In the genomic region with DNA sequence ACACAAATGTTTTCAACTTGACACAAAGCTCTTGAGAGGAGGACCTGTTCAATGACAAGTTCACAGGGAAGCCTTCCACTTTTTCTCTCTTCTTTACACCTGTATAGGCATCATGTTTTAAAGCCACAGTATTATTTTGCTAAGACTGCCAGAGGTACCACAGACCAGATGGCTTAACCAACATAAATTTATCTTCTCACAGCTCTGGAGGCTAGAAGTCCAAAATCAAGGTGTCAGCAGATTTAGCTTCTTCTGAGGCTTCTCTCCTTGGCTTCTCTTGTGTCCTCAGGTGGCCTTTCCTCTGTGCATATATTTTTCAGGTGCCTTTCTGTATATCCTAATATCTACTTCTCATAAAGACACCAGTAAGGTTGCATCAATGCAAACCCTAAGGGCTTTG, we compare ENCODE assay signal across 28 cellular contexts.
"Had no signal": no experiment of that assay in that cellular context is flagged by ENCODE, and none has a peak within 500 bp of the region (broad histone marks: within the 10 kb centered on the region; RNA-seq: fewer than 3 reads in every experiment).

No MANE protein-coding gene starts in this region.

- FAIRE-seq: pancreas had no signal

- ATAC-seq: naive thymus-derived CD8-positive, alpha-beta T cell; natural killer cell treated with Interleukin-12 subunit alpha and Interleukin-12 subunit beta and Interleukin-15 and Interleukin-18, amount 100 ng/mL, for 72 hours; pancreas; psoas muscle; right cardiac atrium; sciatic nerve; stimulated activated memory B cell treated with anti-CD40 and anti-IgM and Interleukin-4, amounts not matched to agents 10 μg/mL and 1 μg/mL and 100 μg/mL, for 72 hours; stimulated activated naive CD8-positive, alpha-beta T cell treated with anti-CD3 and anti-CD28 coated beads, Interleukin-15, amount 100 ng/mL, for 72 hours; stimulated activated naive CD8-positive, alpha-beta T cell treated with anti-CD3 and anti-CD28 coated beads, Interleukin-15, Interleukin-2, amounts not matched to agents 100 U/mL and 50 U/mL, for 24 hours; upper lobe of right lung had no signal

- DNase-seq: naive thymus-derived CD8-positive, alpha-beta T cell; nephron progenitor cell; nucleus accumbens; pancreas; psoas muscle; right cardiac atrium; spleen; stimulated activated CD4-positive, alpha-beta T cell treated with anti-CD3 and anti-CD28 coated beads, Interleukin-12 subunit alpha, Interleukin-12 subunit beta, amount 100 ng/mL, for 4 hours; stimulated activated CD4-positive, alpha-beta T cell treated with anti-CD3 and anti-CD28 coated beads, Interleukin-1b, Interleukin-23, amount 100 ng/mL, for 48 hours; stimulated activated CD4-positive, alpha-beta T cell treated with anti-CD3 and anti-CD28 coated beads, Interleukin-4, amount 100 ng/mL, for 1 hour; stimulated activated CD4-positive, alpha-beta T cell treated with anti-CD3 and anti-CD28 coated beads, Interleukin-4, amount 100 ng/mL, for 4 hours; stimulated activated CD8-positive, alpha-beta memory T cell treated with anti-CD3 and anti-CD28 coated beads, Interleukin-4, amount 100 ng/mL, for 48 hours; stimulated activated naive CD4-positive, alpha-beta T cell; stimulated activated naive CD8-positive, alpha-beta T cell treated with anti-CD3 and anti-CD28 coated beads, Interleukin-15, amount 100 ng/mL, for 72 hours; stimulated activated naive CD8-positive, alpha-beta T cell treated with anti-CD3 and anti-CD28 coated beads, Interleukin-15, Interleukin-2, amounts not matched to agents 100 U/mL and 50 U/mL, for 24 hours; substantia nigra; testis; tibial artery; transverse colon; upper lobe of right lung; uterus had no signal

- H3K4me2 ChIP-seq: smooth muscle cell had no signal

- H3K27ac ChIP-seq: neutrophil, pancreas, psoas muscle, skin epidermis, spleen, suprapubic skin, testis, tibial artery, transverse colon, upper lobe of right lung, uterus had no signal

- H3K9me3 ChIP-seq: neutrophil, pancreas, psoas muscle, spleen, suprapubic skin, testis, tibial artery, transverse colon, upper lobe of right lung, uterus had no signal

- H3K27me3 ChIP-seq: neutrophil, pancreas, spleen, suprapubic skin, testis, tibial artery, transverse colon, upper lobe of right lung, uterus had no signal

- H3K4me1 ChIP-seq: pancreas, psoas muscle, spleen, suprapubic skin, testis, tibial artery, transverse colon, upper lobe of right lung, uterus had no signal

- H3K4me3 ChIP-seq: pancreas, psoas muscle, skin epidermis, smooth muscle cell, spleen, suprapubic skin, testis, tibial artery, transverse colon, upper lobe of right lung, uterus had no signal

- H3K36me3 ChIP-seq: neutrophil, pancreas, spleen, suprapubic skin, tibial artery, transverse colon, upper lobe of right lung, uterus had no signal
